30 cellular contexts compared by ENCODE assay signal in the genomic region with DNA sequence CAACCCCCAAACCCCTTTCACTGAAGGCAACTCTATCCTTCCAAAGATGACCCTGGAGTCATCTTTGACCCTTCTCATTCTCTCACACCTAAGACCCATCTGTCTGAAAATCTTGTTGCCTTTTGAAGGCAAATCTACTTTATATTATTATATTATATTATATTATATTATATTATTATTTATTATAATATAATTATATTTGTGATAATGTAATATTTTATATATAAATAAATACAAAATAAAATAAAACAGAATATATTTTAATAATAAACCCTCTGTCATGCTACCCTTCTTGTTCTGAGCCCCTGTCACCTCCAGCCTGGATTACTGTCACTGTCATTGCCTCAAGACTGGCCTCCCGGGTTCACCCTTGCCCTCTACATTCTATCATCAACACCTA. TPM values are rescaled to one million over a fixed set of nuclear protein-coding genes. Genes with fewer than 3 reads are reported as not detected.
"Had no signal": no experiment of that assay in that cellular context is flagged by ENCODE, and none has a peak within 500 bp of the region (broad histone marks: within the 10 kb centered on the region; RNA-seq: fewer than 3 reads in every experiment).

No MANE protein-coding gene starts in this region.

- DNase-seq: stimulated activated CD4-positive, alpha-beta T cell treated with anti-CD3 and anti-CD28 coated beads, Interleukin-2, amount 100 ng/mL, for 48 hours; stimulated activated CD4-positive, alpha-beta T cell treated with anti-CD3 and anti-CD28 coated beads, Interleukin-4, amount 100 ng/mL, for 1 hour; stimulated activated CD4-positive, alpha-beta T cell treated with anti-CD3 and anti-CD28 coated beads, Interleukin-4, amount 100 ng/mL, for 24 hours; stimulated activated CD4-positive, alpha-beta T cell treated with anti-CD3 and anti-CD28 coated beads, Interleukin-4, amount 100 ng/mL, for 4 hours; stimulated activated CD8-positive, alpha-beta memory T cell treated with anti-CD3 and anti-CD28 coated beads, Interleukin-4, amount 100 ng/mL, for 48 hours; stimulated activated naive B cell treated with anti-CD40 and anti-IgM and Interleukin-4, amounts not matched to agents 10 μg/mL and 1 μg/mL and 100 μg/mL, for 72 hours; stimulated activated naive CD4-positive, alpha-beta T cell; stimulated activated naive CD4-positive, alpha-beta T cell treated with Interleukin-2 at 50 U/mL for 16 hours; stimulated activated naive CD8-positive, alpha-beta T cell treated with anti-CD3 and anti-CD28 coated beads, Interleukin-15, amount 100 ng/mL, for 72 hours; stimulated activated naive CD8-positive, alpha-beta T cell treated with anti-CD3 and anti-CD28 coated beads, Interleukin-15, Interleukin-2, amounts not matched to agents 100 U/mL and 50 U/mL, for 24 hours; stomach; substantia nigra; testis; thyroid gland; tibial artery; transverse colon; trophoblast cell; upper lobe of left lung; upper lobe of right lung; uterus had no signal

- H3K9me3 Mint-ChIP-seq: stimulated activated effector memory CD8-positive, alpha-beta T cell treated with anti-CD3 and anti-CD28 coated beads, Interleukin-12 subunit alpha, Interleukin-12 subunit beta, amount 100 ng/mL, for 72 hours; stimulated activated memory B cell treated with anti-CD40 and anti-IgM and Interleukin-4, amounts not matched to agents 10 μg/mL and 1 μg/mL and 100 μg/mL, for 72 hours; stimulated activated naive B cell treated with anti-CD40 and anti-IgM and Interleukin-4, amounts not matched to agents 10 μg/mL and 1 μg/mL and 100 μg/mL, for 72 hours; stimulated activated naive CD8-positive, alpha-beta T cell treated with anti-CD3 and anti-CD28 coated beads, Interleukin-15, amount 100 ng/mL, for 72 hours; stimulated activated naive CD8-positive, alpha-beta T cell treated with anti-CD3 and anti-CD28 coated beads, Interleukin-15, Interleukin-2, amounts not matched to agents 100 ng/mL and 50 ng/mL, for 24 hours; type B pancreatic cell had no signal

- H3K27me3 ChIP-seq: testis, vagina had no signal

- H3K27ac ChIP-seq: stomach, suprapubic skin, testis, thoracic aorta, thyroid gland, tibial artery, tibial nerve, transverse colon, upper lobe of left lung, upper lobe of right lung, uterus, vagina had no signal

- H3K36me3 Mint-ChIP-seq: stimulated activated effector memory CD8-positive, alpha-beta T cell treated with anti-CD3 and anti-CD28 coated beads, Interleukin-12 subunit alpha, Interleukin-12 subunit beta, amount 100 ng/mL, for 72 hours; stimulated activated memory B cell treated with anti-CD40 and anti-IgM and Interleukin-4, amounts not matched to agents 10 μg/mL and 1 μg/mL and 100 μg/mL, for 72 hours; stimulated activated naive B cell treated with anti-CD40 and anti-IgM and Interleukin-4, amounts not matched to agents 10 μg/mL and 1 μg/mL and 100 μg/mL, for 72 hours; type B pancreatic cell had no signal

- H3K4me1 ChIP-seq: testis had no signal

- H3K4me3 ChIP-seq: stomach, suprapubic skin, testis, thoracic aorta, thyroid gland, tibial artery, tibial nerve, transverse colon, upper lobe of left lung, upper lobe of right lung, uterus, vagina had no signal

- H3K9me3 ChIP-seq: stomach, suprapubic skin, testis, thoracic aorta, thyroid gland, tibial artery, tibial nerve, transverse colon, upper lobe of left lung, upper lobe of right lung, uterus, vagina had no signal

- FAIRE-seq: urothelium cell line had no signal

- H3K4me3 Mint-ChIP-seq: stimulated activated effector memory CD8-positive, alpha-beta T cell treated with anti-CD3 and anti-CD28 coated beads, Interleukin-12 subunit alpha, Interleukin-12 subunit beta, amount 100 ng/mL, for 72 hours; stimulated activated memory B cell treated with anti-CD40 and anti-IgM and Interleukin-4, amounts not matched to agents 10 μg/mL and 1 μg/mL and 100 μg/mL, for 72 hours; stimulated activated naive B cell treated with anti-CD40 and anti-IgM and Interleukin-4, amounts not matched to agents 10 μg/mL and 1 μg/mL and 100 μg/mL, for 72 hours; stimulated activated naive CD8-positive, alpha-beta T cell treated with anti-CD3 and anti-CD28 coated beads, Interleukin-15, amount 100 ng/mL, for 72 hours; stimulated activated naive CD8-positive, alpha-beta T cell treated with anti-CD3 and anti-CD28 coated beads, Interleukin-15, Interleukin-2, amounts not matched to agents 100 ng/mL and 50 ng/mL, for 24 hours; type B pancreatic cell had no signal

- H3K36me3 ChIP-seq: stomach, suprapubic skin, thoracic aorta, thyroid gland, tibial artery, tibial nerve, transverse colon, upper lobe of left lung, upper lobe of right lung, uterus, vagina had no signal

- H3K27ac Mint-ChIP-seq: stimulated activated memory B cell treated with anti-CD40 and anti-IgM and Interleukin-4, amounts not matched to agents 10 μg/mL and 1 μg/mL and 100 μg/mL, for 72 hours; stimulated activated naive B cell treated with anti-CD40 and anti-IgM and Interleukin-4, amounts not matched to agents 10 μg/mL and 1 μg/mL and 100 μg/mL, for 72 hours; stimulated activated naive CD8-positive, alpha-beta T cell treated with anti-CD3 and anti-CD28 coated beads, Interleukin-15, amount 100 ng/mL, for 72 hours; stimulated activated naive CD8-positive, alpha-beta T cell treated with anti-CD3 and anti-CD28 coated beads, Interleukin-15, Interleukin-2, amounts not matched to agents 100 ng/mL and 50 ng/mL, for 24 hours; type B pancreatic cell had no signal

- ATAC-seq: stimulated activated effector memory CD8-positive, alpha-beta T cell treated with anti-CD3 and anti-CD28 coated beads, Interleukin-12 subunit alpha, Interleukin-12 subunit beta, amount 100 ng/mL, for 72 hours; stimulated activated memory B cell treated with anti-CD40 and anti-IgM and Interleukin-4, amounts not matched to agents 10 μg/mL and 1 μg/mL and 100 μg/mL, for 72 hours; stimulated activated naive B cell treated with anti-CD40 and anti-IgM and Interleukin-4, amounts not matched to agents 10 μg/mL and 1 μg/mL and 100 μg/mL, for 72 hours; stimulated activated naive CD8-positive, alpha-beta T cell treated with anti-CD3 and anti-CD28 coated beads, Interleukin-15, amount 100 ng/mL, for 72 hours; stimulated activated naive CD8-positive, alpha-beta T cell treated with anti-CD3 and anti-CD28 coated beads, Interleukin-15, Interleukin-2, amounts not matched to agents 100 U/mL and 50 U/mL, for 24 hours; upper lobe of right lung had no signal

RNA-seq across cellular contexts. Expression of gene PROK2, which starts 5.0 kb away (rescaled TPM):
- total RNA-seq: stomach, suprapubic skin, thyroid gland, transverse colon, ureter, uterus had no signal
